2 cellular contexts compared by ENCODE assay signal in the genomic region with DNA sequence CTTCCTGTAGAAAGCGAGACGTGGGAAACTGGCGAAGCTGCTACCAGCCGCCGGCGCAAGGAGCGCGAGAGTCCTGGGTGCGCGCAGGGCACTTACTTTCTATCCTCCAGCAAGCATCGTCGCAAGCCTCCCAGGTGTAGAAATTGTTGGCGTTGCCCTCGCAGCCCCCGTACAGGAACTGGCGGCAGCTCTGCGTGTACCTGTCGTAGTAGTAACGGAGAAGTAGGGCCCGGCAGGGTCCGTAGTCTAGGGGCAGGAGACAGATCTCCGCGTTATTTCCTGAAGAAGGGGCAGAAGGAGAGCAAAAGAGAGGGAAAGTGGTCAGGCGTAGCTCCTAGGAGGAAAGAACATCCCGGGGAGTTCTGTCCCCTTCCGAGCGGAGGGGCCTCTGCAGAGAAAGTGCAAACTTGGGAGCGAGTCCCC.
A peak's percentile ranks its signal among the peaks of the same experiment; 100 is the strongest.
TF ChIP-seq lines count a peak whose summit lies in the region.

No MANE protein-coding gene starts in this region.

TF ChIP-seq in Ishikawa, 13 proteins besides CTCF, POLR2A, EP300 and RAD21:
- TF ChIP-seq, protein P1, sequence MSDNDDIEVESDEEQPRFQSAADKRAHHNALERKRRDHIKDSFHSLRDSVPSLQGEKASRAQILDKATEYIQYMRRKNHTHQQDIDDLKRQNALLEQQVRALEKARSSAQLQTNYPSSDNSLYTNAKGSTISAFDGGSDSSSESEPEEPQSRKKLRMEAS (IDR thresholded peaks at IDR 0.05): peak; percentile 43; the same call in 1 of the 2 replicates
- TF ChIP-seq, protein P2, sequence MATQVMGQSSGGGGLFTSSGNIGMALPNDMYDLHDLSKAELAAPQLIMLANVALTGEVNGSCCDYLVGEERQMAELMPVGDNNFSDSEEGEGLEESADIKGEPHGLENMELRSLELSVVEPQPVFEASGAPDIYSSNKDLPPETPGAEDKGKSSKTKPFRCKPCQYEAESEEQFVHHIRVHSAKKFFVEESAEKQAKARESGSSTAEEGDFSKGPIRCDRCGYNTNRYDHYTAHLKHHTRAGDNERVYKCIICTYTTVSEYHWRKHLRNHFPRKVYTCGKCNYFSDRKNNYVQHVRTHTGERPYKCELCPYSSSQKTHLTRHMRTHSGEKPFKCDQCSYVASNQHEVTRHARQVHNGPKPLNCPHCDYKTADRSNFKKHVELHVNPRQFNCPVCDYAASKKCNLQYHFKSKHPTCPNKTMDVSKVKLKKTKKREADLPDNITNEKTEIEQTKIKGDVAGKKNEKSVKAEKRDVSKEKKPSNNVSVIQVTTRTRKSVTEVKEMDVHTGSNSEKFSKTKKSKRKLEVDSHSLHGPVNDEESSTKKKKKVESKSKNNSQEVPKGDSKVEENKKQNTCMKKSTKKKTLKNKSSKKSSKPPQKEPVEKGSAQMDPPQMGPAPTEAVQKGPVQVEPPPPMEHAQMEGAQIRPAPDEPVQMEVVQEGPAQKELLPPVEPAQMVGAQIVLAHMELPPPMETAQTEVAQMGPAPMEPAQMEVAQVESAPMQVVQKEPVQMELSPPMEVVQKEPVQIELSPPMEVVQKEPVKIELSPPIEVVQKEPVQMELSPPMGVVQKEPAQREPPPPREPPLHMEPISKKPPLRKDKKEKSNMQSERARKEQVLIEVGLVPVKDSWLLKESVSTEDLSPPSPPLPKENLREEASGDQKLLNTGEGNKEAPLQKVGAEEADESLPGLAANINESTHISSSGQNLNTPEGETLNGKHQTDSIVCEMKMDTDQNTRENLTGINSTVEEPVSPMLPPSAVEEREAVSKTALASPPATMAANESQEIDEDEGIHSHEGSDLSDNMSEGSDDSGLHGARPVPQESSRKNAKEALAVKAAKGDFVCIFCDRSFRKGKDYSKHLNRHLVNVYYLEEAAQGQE (IDR thresholded peaks at IDR 0.05; ENCODE audit: low read depth): no peak
- TF ChIP-seq YY1 (IDR thresholded peaks at IDR 0.05; ENCODE audit: low read depth): no peak
- no peak for TF ChIP-seq FOXM1 (IDR thresholded peaks at IDR 0.05; ENCODE audit: borderline replicate concordance, low read depth)
- no peak for TF ChIP-seq CEBPB (IDR thresholded peaks at IDR 0.05)
- TF ChIP-seq TAF1 (IDR thresholded peaks at IDR 0.05; ENCODE audit: low read depth): 0 out of 2 replicates have a peak, but pooled peaks have one; percentile 10

TF ChIP-seq in GM12878, 131 proteins besides CTCF, POLR2A, EP300 and RAD21:
- TF ChIP-seq IRF4 (IDR thresholded peaks at IDR 0.05; ENCODE audit: low read depth, low read length) (no peak), NRF1 (conservative IDR thresholded peaks at IDR 0.05; ENCODE audit: low read depth, low read length) (no peak), ZNF217 (IDR thresholded peaks at IDR 0.05) (no peak), ETV6 (conservative IDR thresholded peaks at IDR 0.05 in 1 of 2, IDR thresholded peaks at IDR 0.05 in 1 of 2; ENCODE audit: borderline replicate concordance in 1 of 2, low read depth in 1 of 2) (no peak), SMARCA5 (IDR thresholded peaks at IDR 0.05) (no peak), SUZ12 (IDR thresholded peaks at IDR 0.05; ENCODE audit: unreplicated experiment) (no peak), SREBF2 (IDR thresholded peaks at IDR 0.05; ENCODE audit: low read length) (no peak), ZNF384 (IDR thresholded peaks at IDR 0.05; ENCODE audit: borderline replicate concordance, low read depth, low read length) (no peak), FOXM1 (IDR thresholded peaks at IDR 0.05; ENCODE audit: low read depth, low read length) (no peak), SMAD5 (IDR thresholded peaks at IDR 0.05; ENCODE audit: low read depth) (no peak), RBBP5 (conservative IDR thresholded peaks at IDR 0.05) (no peak), YBX1 (IDR thresholded peaks at IDR 0.05) (no peak), YY1 (IDR thresholded peaks at IDR 0.05; ENCODE audit: low read depth, low read length) (no peak)
- TF ChIP-seq, protein P3, sequence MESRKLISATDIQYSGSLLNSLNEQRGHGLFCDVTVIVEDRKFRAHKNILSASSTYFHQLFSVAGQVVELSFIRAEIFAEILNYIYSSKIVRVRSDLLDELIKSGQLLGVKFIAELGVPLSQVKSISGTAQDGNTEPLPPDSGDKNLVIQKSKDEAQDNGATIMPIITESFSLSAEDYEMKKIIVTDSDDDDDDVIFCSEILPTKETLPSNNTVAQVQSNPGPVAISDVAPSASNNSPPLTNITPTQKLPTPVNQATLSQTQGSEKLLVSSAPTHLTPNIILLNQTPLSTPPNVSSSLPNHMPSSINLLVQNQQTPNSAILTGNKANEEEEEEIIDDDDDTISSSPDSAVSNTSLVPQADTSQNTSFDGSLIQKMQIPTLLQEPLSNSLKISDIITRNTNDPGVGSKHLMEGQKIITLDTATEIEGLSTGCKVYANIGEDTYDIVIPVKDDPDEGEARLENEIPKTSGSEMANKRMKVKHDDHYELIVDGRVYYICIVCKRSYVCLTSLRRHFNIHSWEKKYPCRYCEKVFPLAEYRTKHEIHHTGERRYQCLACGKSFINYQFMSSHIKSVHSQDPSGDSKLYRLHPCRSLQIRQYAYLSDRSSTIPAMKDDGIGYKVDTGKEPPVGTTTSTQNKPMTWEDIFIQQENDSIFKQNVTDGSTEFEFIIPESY (IDR thresholded peaks at IDR 0.05): no peak
